In genomic region chr4:126647756-126648396, GRCh38 we compare ENCODE assay signal across 22 cellular contexts.
DNase-seq lines count a peak whose midpoint lies in the region; ATAC-seq, FAIRE-seq and TF ChIP-seq lines count a peak whose summit lies in the region.
"Had no signal": no experiment of that assay in that cellular context is flagged by ENCODE, and none has a peak within 500 bp of the region (broad histone marks: within the 10 kb centered on the region; RNA-seq: fewer than 3 reads in every experiment).

No MANE protein-coding gene starts in this region.

- H3K4me1 ChIP-seq in K562 (replicated peaks in 1 of 2; ENCODE audit: control insufficient read depth in 2 of 2, insufficient read depth in 2 of 2, low read length in 2 of 2) (no peaks in the 10 kb centered on the region; a peak in 2 of 5 replicates), foreskin keratinocyte (no peaks in the 10 kb centered on the region), OCI-LY7 (ENCODE audit: insufficient read depth, low read length, poor library complexity, severe bottlenecking) (no peaks in the 10 kb centered on the region)
- H3K4me1 ChIP-seq: suprapubic skin had no signal

- DNase-seq in AG04449 (ENCODE audit: low read depth, low spot score) (peak; percentile 55), NCI-H1048 (lab: John Stamatoyannopoulos, UW) (peak; percentile 3), K562 (ENCODE audit: extremely low read depth in 1 of 4, low spot score in 3 of 4) (no peak), foreskin keratinocyte (no peak), OCI-LY7 (ENCODE audit: low spot score) (no peak), DMS53 (lab: John Stamatoyannopoulos, UW) (no peak)
- DNase-seq: activated CD4-positive, alpha-beta T cell treated with anti-CD3 and anti-CD28 coated beads, Interleukin-2, amount 10 ng/mL, durations not matched to agents 24 days and 14 days; CD8-positive, alpha-beta memory T cell; DMS153; HCEC 1CT; left colon; NCI-H1092; NCI-H1694 treated with DMSO at 0.1 percent for 48 hours; NCI-H774; RPMI8226; small intestine; stimulated activated naive CD4-positive, alpha-beta T cell; T-cell had no signal

- no peak for TF ChIP-seq CTCF in AG04449 (IDR thresholded peaks at IDR 0.05; ENCODE audit: insufficient read depth, low read length, missing control alignments)
- no peak for TF ChIP-seq CTCF in K562 (IDR thresholded peaks at IDR 0.05 in 2 of 3, conservative IDR thresholded peaks at IDR 0.05 in 1 of 3; ENCODE audit: insufficient read depth in 2 of 3, low read depth in 1 of 3, low read length in 3 of 3)
- no peak for TF ChIP-seq CTCF in foreskin keratinocyte (conservative IDR thresholded peaks at IDR 0.05)
- TF ChIP-seq CTCF in OCI-LY7 (conservative IDR thresholded peaks at IDR 0.05; ENCODE audit: low read length): no peak

- H3K36me3 ChIP-seq in K562 (ENCODE audit: control insufficient read depth, insufficient read depth, low read length) (peaks cover 44% of the 10 kb centered on the region; the same call in 2 of the 3 replicates), OCI-LY7 (ENCODE audit: insufficient read depth, low read length) (no peaks in the 10 kb centered on the region)
- H3K36me3 ChIP-seq: suprapubic skin had no signal

- no peaks in the 10 kb centered on the region for H3K9me1 ChIP-seq in K562 (ENCODE audit: control insufficient read depth, insufficient read depth, low read length)

- TF ChIP-seq EP300 in K562 (IDR thresholded peaks at IDR 0.05; ENCODE audit: low read length): no peak

- WGBS in K562 (ENCODE audit: insufficient coverage, low coverage, missing lambda C conversion rate): 65% methylated on average over 3 of the region's 3 CpGs

- FAIRE-seq in K562 (lab: Jason Lieb, UNC): peak; percentile 40
- FAIRE-seq: small intestine had no signal

- BruUV-seq in K562 (replicated peaks; lab: Mats Ljungman, UMichigan): no TSS peak
- BruUV-seq in OCI-LY7 (replicated peaks; lab: Mats Ljungman, UMichigan): no TSS peak

- in situ Hi-C loops in K562 (cut with MboI): no loop called here

- H3K9me3 ChIP-seq in K562 (replicated peaks; ENCODE audit: control insufficient read depth, insufficient read depth, low read depth, low read length): no peaks in the 10 kb centered on the region
- H3K9me3 ChIP-seq in OCI-LY7 (ENCODE audit: low read length): no peaks in the 10 kb centered on the region
- H3K9me3 ChIP-seq: suprapubic skin had no signal

- H3K27ac ChIP-seq in K562 (ENCODE audit: extremely low read depth, low read depth, low read length) (peak overlapping the region; percentile 41; the same call in 1 of the 3 replicates), foreskin keratinocyte (no peak overlapping the region), OCI-LY7 (ENCODE audit: low read depth, low read length, poor library complexity, severe bottlenecking) (no peak overlapping the region)
- H3K27ac ChIP-seq: hepatocyte, suprapubic skin had no signal

- H3K4me2 ChIP-seq in K562 (ENCODE audit: insufficient read depth, low read length) (no peak overlapping the region), OCI-LY7 (ENCODE audit: low read length) (no peak overlapping the region)
- H3K4me2 ChIP-seq: hepatocyte had no signal

- TF ChIP-seq POLR2A in K562 (conservative IDR thresholded peaks at IDR 0.05): no peak

- H3K27me3 ChIP-seq in K562 (ENCODE audit: control insufficient read depth in 2 of 2, insufficient read depth in 2 of 2, low read length in 2 of 2) (no peaks in the 10 kb centered on the region), foreskin keratinocyte (no peaks in the 10 kb centered on the region)
- H3K27me3 ChIP-seq: hepatocyte, suprapubic skin had no signal

- no peaks in the 10 kb centered on the region for H3K9me2 ChIP-seq in OCI-LY7 (ENCODE audit: insufficient read depth, low read length)

- H2AFZ ChIP-seq in K562 (ENCODE audit: low read depth, low read length) (no peak overlapping the region), OCI-LY7 (ENCODE audit: low read length) (no peak overlapping the region; the same call in 1 of the 2 replicates)
- H2AFZ ChIP-seq: hepatocyte had no signal

- H4K20me1 ChIP-seq in K562 (replicated peaks; ENCODE audit: control insufficient read depth, insufficient read depth, low read length): no peaks in the 10 kb centered on the region
- no peaks in the 10 kb centered on the region for H4K20me1 ChIP-seq in OCI-LY7 (ENCODE audit: insufficient read depth, low read length)

- H3K9ac ChIP-seq in K562 (ENCODE audit: insufficient read depth in 1 of 2, low read depth in 2 of 2, low read length in 2 of 2): no peak overlapping the region

- intact Hi-C loops in K562 (cut with micrococcal nuclease) (no loop called here), OCI-LY7 (cut with micrococcal nuclease; ENCODE audit: unreplicated experiment) (no loop called here)

- no peak overlapping the region for H3K4me3 ChIP-seq in AG04449 (ENCODE audit: low read depth, low read length)
- H3K4me3 ChIP-seq in K562: no peak overlapping the region
- no peak overlapping the region for H3K4me3 ChIP-seq in OCI-LY7 (ENCODE audit: low read depth, low read length, poor library complexity, severe bottlenecking)
- H3K4me3 ChIP-seq: hepatocyte, suprapubic skin had no signal

- peaks cover 75% of the 10 kb centered on the region for H3K79me2 ChIP-seq in K562 (ENCODE audit: control insufficient read depth, insufficient read depth, low read length)
- no peaks in the 10 kb centered on the region for H3K79me2 ChIP-seq in OCI-LY7 (ENCODE audit: insufficient read depth, low read depth, low read length)
- H3K79me2 ChIP-seq: hepatocyte had no signal

- peak; percentile 75 for ATAC-seq in K562
- ATAC-seq in foreskin keratinocyte: peak; percentile 31
- ATAC-seq in HG02763 (IDR thresholded peaks at IDR 0.05; ENCODE audit: unreplicated experiment): no peak
- ATAC-seq in GM21528 (IDR thresholded peaks at IDR 0.05; ENCODE audit: low FRiP score, unreplicated experiment): no peak
- ATAC-seq: left colon, T-cell had no signal

- TF ChIP-seq RAD21 in K562 (CRISPR knock-in tag; conservative IDR thresholded peaks at IDR 0.05 in 1 of 2, IDR thresholded peaks at IDR 0.05 in 1 of 2): no peak

- CTCF ChIA-PET in AG04449 (lab: Yijun Ruan, JAX) (interaction anchor here (0.7 to 1.6 kb wide), 2 partner anchors 17 to 24 kb away, joined by 3 to 4 read pairs; no protein-coding TSS in a partner anchor), K562 (lab: Yijun Ruan, JAX; ENCODE audit: low intra/inter-chr PET ratio) (no interaction called here), OCI-LY7 (lab: Charles Lee; ENCODE audit: unreplicated experiment) (no interaction called here)

- POLR2A ChIA-PET in AG04449 (lab: Yijun Ruan, JAX): no interaction called here
- POLR2A ChIA-PET in K562 (lab: Yijun Ruan, JAX): no interaction called here
- POLR2A ChIA-PET in OCI-LY7 (lab: Charles Lee): interaction anchor here (1.1 to 2.2 kb wide), 2 partner anchors 10 to 12 kb away, joined by 3 to 4 read pairs; no protein-coding TSS in a partner anchor

TF ChIP-seq in K562, 482 proteins besides CTCF, POLR2A, EP300 and RAD21:
- no peak for TF ChIP-seq HNRNPLL (IDR thresholded peaks at IDR 0.05; ENCODE audit: low read depth, low read length, poor library complexity, severe bottlenecking)

Comparison
In these comparisons a context has a peak if more than half of its experiments do, and no peak if none do; other contexts are left out.
1. DNase-seq: peak in AG04449 (single experiment) and NCI-H1048 (single experiment); none in K562 (0 of 4), foreskin keratinocyte (0 of 2), OCI-LY7 (single experiment) and DMS53 (single experiment).
2. ATAC-seq: peak in K562 (single experiment) and foreskin keratinocyte (single experiment); none in HG02763 (single experiment) and GM21528 (single experiment).